In genomic region chr1:238722812-238723211, GRCh38 we compare ENCODE assay signal across 11 cellular contexts.
"Had no signal": no experiment of that assay in that cellular context is flagged by ENCODE, and none has a peak within 500 bp of the region (broad histone marks: within the 10 kb centered on the region; RNA-seq: fewer than 3 reads in every experiment).

No MANE protein-coding gene starts in this region.

- H3K9me3 ChIP-seq: HAP-1 had no signal

- DNase-seq: GM23248, GOT3, H7, H9, HCEC 1CT, HFFc6 had no signal

- H3K4me3 ChIP-seq: GM23248, GM23338, HAP-1 had no signal

- H3K36me3 ChIP-seq: HAP-1 had no signal

- H3K4me1 ChIP-seq: HAP-1 had no signal

- H3K9ac ChIP-seq: GM23248 had no signal

- FAIRE-seq: H1, H54 had no signal

- H3K4me2 ChIP-seq: GM23338 had no signal

- H2AFZ ChIP-seq: GM23248, GM23338 had no signal

- H3K27ac ChIP-seq: GM23248 had no signal

- ATAC-seq: GM23338, HCT116 had no signal
